In the genomic region with DNA sequence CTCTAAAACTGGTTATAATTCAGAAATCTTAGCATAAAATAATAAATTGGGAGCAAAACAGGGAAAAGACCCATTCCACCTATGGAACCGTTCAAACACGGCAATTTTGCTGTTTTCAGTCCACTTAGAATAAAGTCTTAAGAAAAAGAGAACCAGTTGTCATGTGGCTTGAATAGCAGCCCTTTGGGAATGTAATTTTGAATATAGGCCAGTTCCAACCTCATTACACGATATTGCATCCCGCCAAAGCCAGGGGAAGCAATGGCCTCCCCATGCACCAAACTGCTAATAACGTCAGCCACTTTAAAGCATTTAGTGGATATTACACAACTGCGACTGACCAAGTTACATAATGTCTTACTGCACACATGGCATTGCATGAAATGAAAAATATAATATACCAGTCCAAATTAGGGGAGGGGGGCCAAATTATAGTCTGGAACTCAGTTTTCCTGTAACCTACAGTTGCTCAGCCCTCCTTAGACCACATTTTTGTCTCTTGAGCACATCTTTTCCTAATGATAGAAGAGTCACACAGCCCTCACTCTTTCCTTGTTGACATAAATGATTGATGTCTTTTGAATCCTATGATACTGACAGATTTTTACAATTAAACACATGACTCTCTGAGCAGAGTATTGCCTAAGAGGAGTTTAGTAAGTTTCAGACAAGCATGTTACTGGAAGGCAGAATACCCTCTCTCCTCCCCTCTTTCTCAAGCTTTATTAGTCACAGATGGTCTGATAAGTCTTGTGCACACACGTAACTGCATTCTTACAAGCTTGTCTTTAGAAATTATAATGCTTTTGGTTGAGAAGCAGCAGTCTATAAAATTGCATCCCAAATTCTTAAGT, we compare ENCODE assay signal across 1 cellular context.
TF ChIP-seq lines count a peak whose summit lies in the region.

No MANE protein-coding gene starts in this region.

TF ChIP-seq in HEK293, 187 proteins besides CTCF, POLR2A, EP300 and RAD21 (continued from another document):
- TF ChIP-seq TSHZ1 (tag by site-specific recombination; IDR thresholded peaks at IDR 0.05; ENCODE audit: borderline replicate concordance) (peak; percentile 77; the same call in 1 of the 2 replicates), ZNF366 (tag by site-specific recombination; conservative IDR thresholded peaks at IDR 0.05) (peak; percentile 85), ZNF335 (tag by site-specific recombination; conservative IDR thresholded peaks at IDR 0.05) (0 out of 2 replicates have a peak, but pooled peaks have one; percentile 8), ZNF391 (tag by site-specific recombination; IDR thresholded peaks at IDR 0.05; ENCODE audit: borderline replicate concordance, low read depth) (no peak), KLF8 (tag by site-specific recombination; IDR thresholded peaks at IDR 0.05) (0 out of 2 replicates have a peak, but pooled peaks have one; percentile 20), ZNF324 (tag by site-specific recombination; IDR thresholded peaks at IDR 0.05) (no peak; the same call in 1 of the 2 replicates), SP2 (tag by site-specific recombination; IDR thresholded peaks at IDR 0.05) (peak; percentile 36), ZEB2 (tag by site-specific recombination; IDR thresholded peaks at IDR 0.05) (peak; percentile 88), ZFP69B (tag by site-specific recombination; IDR thresholded peaks at IDR 0.05) (peak; percentile 66), SETDB1 (IDR thresholded peaks at IDR 0.05; ENCODE audit: insufficient read length, low read length) (no peak), ZNF146 (tag by site-specific recombination; IDR thresholded peaks at IDR 0.05) (peak; percentile 34; the same call in 1 of the 2 replicates), ZBTB44 (tag by site-specific recombination; IDR thresholded peaks at IDR 0.05) (peak; percentile 99), ZBTB21 (tag by site-specific recombination; IDR thresholded peaks at IDR 0.05) (0 out of 2 replicates have a peak, but pooled peaks have one; percentile 29), ZBTB1 (tag by site-specific recombination; IDR thresholded peaks at IDR 0.05) (0 out of 2 replicates have a peak, but pooled peaks have one; percentile 27), KLF10 (tag by site-specific recombination; IDR thresholded peaks at IDR 0.05) (no peak), SP7 (tag by site-specific recombination; IDR thresholded peaks at IDR 0.05) (peak; percentile 91), WT1 (tag by site-specific recombination; IDR thresholded peaks at IDR 0.05) (peak; percentile 58), ZBTB17 (tag by site-specific recombination; IDR thresholded peaks at IDR 0.05) (peak; percentile 55), PRDM10 (tag by site-specific recombination; IDR thresholded peaks at IDR 0.05) (0 out of 2 replicates have a peak, but pooled peaks have one; percentile 34), PATZ1 (tag by site-specific recombination; IDR thresholded peaks at IDR 0.05) (0 out of 2 replicates have a peak, but pooled peaks have one; percentile 48), ATF2 (tag by site-specific recombination; IDR thresholded peaks at IDR 0.05; ENCODE audit: low read depth) (peak; percentile 60), ZNF155 (tag by site-specific recombination; IDR thresholded peaks at IDR 0.05) (no peak)
- TF ChIP-seq, protein P1, sequence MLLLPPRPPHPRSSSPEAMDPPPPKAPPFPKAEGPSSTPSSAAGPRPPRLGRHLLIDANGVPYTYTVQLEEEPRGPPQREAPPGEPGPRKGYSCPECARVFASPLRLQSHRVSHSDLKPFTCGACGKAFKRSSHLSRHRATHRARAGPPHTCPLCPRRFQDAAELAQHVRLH (tag by site-specific recombination; IDR thresholded peaks at IDR 0.05): no peak
- TF ChIP-seq, protein P2, sequence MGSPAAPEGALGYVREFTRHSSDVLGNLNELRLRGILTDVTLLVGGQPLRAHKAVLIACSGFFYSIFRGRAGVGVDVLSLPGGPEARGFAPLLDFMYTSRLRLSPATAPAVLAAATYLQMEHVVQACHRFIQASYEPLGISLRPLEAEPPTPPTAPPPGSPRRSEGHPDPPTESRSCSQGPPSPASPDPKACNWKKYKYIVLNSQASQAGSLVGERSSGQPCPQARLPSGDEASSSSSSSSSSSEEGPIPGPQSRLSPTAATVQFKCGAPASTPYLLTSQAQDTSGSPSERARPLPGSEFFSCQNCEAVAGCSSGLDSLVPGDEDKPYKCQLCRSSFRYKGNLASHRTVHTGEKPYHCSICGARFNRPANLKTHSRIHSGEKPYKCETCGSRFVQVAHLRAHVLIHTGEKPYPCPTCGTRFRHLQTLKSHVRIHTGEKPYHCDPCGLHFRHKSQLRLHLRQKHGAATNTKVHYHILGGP (tag by site-specific recombination; IDR thresholded peaks at IDR 0.05): peak; percentile 42; the same call in 1 of the 2 replicates
- TF ChIP-seq, protein P3, sequence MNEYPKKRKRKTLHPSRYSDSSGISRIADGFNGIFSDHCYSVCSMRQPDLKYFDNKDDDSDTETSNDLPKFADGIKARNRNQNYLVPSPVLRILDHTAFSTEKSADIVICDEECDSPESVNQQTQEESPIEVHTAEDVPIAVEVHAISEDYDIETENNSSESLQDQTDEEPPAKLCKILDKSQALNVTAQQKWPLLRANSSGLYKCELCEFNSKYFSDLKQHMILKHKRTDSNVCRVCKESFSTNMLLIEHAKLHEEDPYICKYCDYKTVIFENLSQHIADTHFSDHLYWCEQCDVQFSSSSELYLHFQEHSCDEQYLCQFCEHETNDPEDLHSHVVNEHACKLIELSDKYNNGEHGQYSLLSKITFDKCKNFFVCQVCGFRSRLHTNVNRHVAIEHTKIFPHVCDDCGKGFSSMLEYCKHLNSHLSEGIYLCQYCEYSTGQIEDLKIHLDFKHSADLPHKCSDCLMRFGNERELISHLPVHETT (tag by site-specific recombination; IDR thresholded peaks at IDR 0.05): peak; percentile 33; the same call in 1 of the 2 replicates
- TF ChIP-seq, protein P4, sequence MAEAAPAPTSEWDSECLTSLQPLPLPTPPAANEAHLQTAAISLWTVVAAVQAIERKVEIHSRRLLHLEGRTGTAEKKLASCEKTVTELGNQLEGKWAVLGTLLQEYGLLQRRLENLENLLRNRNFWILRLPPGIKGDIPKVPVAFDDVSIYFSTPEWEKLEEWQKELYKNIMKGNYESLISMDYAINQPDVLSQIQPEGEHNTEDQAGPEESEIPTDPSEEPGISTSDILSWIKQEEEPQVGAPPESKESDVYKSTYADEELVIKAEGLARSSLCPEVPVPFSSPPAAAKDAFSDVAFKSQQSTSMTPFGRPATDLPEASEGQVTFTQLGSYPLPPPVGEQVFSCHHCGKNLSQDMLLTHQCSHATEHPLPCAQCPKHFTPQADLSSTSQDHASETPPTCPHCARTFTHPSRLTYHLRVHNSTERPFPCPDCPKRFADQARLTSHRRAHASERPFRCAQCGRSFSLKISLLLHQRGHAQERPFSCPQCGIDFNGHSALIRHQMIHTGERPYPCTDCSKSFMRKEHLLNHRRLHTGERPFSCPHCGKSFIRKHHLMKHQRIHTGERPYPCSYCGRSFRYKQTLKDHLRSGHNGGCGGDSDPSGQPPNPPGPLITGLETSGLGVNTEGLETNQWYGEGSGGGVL (tag by site-specific recombination; IDR thresholded peaks at IDR 0.05): peak; percentile 37; the same call in 1 of the 2 replicates
